8 cellular contexts compared by ENCODE assay signal in genomic region chr12:55830601-55831406, GRCh38. TPM values are rescaled to one million over a fixed set of nuclear protein-coding genes. Genes with fewer than 3 reads are reported as not detected.
DNase-seq lines count a peak whose midpoint lies in the region; ATAC-seq and TF ChIP-seq lines count a peak whose summit lies in the region.

No MANE protein-coding gene starts in this region.

- H3K27ac ChIP-seq in urinary bladder (ENCODE audit: low read depth), result peak overlapping the region; percentile 93

- ATAC-seq in Right ventricle myocardium inferior (peak; percentile 64), omental fat pad (ENCODE audit: low FRiP score) (peak; percentile 34), GM19023 (IDR thresholded peaks at IDR 0.05; ENCODE audit: unreplicated experiment) (no peak)

- 3% methylated on average over 23 of the region's 23 CpGs for WGBS in urinary bladder

- H3K36me3 ChIP-seq in HAP-1 (replicated peaks), result peaks cover 4% of the 10 kb centered on the region
- no peaks in the 10 kb centered on the region for H3K36me3 ChIP-seq in urinary bladder (ENCODE audit: insufficient read depth)

- H3K4me1 ChIP-seq in HAP-1 (peaks cover 21% of the 10 kb centered on the region), urinary bladder (ENCODE audit: insufficient read depth) (peaks cover 6% of the 10 kb centered on the region)

- no peak for TF ChIP-seq CTCF in omental fat pad (IDR thresholded peaks at IDR 0.05)

- in situ Hi-C loops in HAP-1 (cut with MboI; ENCODE audit: low sequenced_read_pairs), result no loop called here

- H3K4me3 ChIP-seq in HAP-1 (peak overlapping the region; percentile 79), urinary bladder (ENCODE audit: low read depth, low read length) (peak overlapping the region; percentile 82)

- H3K27me3 ChIP-seq in HAP-1 (ENCODE audit: low read depth), result no peaks in the 10 kb centered on the region

- no peaks in the 10 kb centered on the region for H3K9me3 ChIP-seq in HAP-1

- DNase-seq in AG08395 (ENCODE audit: low spot score) (peak; percentile 76), HAP-1 (ENCODE audit: low spot score in 2 of 2) (peak; percentile 38 to 73), RPMI7951 (ENCODE audit: low read depth) (peak; percentile 60), Right ventricle myocardium inferior (ENCODE audit: missing footprints) (peak; percentile 88), omental fat pad (ENCODE audit: low spot score) (no peak)
- peak; percentile 30 for DNase-seq in activated naive CD8-positive, alpha-beta T cell treated with anti-CD3 and anti-CD28 coated beads, Interleukin-2, amount 50 U/mL, for 16 hours (ENCODE audit: low read depth, low spot score)

- intact Hi-C loops in Right ventricle myocardium inferior (cut with DNase I), result no loop called here

RNA-seq across cellular contexts. Expression of gene DNAJC14, which starts 1.4 kb away (rescaled TPM):
- 26.0 and 30.8 TPM in 2 replicates for total RNA-seq in RPMI7951 (2014; rRNA removed; shearing (Covaris generic))
- total RNA-seq in Right ventricle myocardium inferior (18.3 TPM), omental fat pad (10 to 100 TPM; 37.2 to 46.7 (median 42.3) TPM), urinary bladder (24.6 TPM)
- 26.2 TPM for polyA plus RNA-seq in urinary bladder

RNA-seq across cellular contexts. Expression of gene MMP19, which starts 11.9 kb away (rescaled TPM):
- 4.2 and 4.4 TPM in 2 replicates for total RNA-seq in RPMI7951 (2014; rRNA removed; shearing (Covaris generic))
- total RNA-seq in Right ventricle myocardium inferior, result 2.9 TPM
- total RNA-seq in omental fat pad, result 100 to 1,000 TPM in 3 of 4 donors, 10 to 100 TPM in 1; 35.0 to 616 (median 308) TPM
- 4.3 TPM for total RNA-seq in urinary bladder
- polyA plus RNA-seq in urinary bladder, result 21.8 TPM

RNA-seq across cellular contexts. Expression of gene ORMDL2, which starts 13.0 kb away (rescaled TPM):
- 25.5 and 37.1 TPM in 2 replicates for total RNA-seq in RPMI7951 (2014; rRNA removed; shearing (Covaris generic))
- total RNA-seq in Right ventricle myocardium inferior, result 17.3 TPM
- 10 to 100 TPM; 24.6 to 34.2 (median 28.6) TPM for total RNA-seq in omental fat pad
- 8.4 TPM for total RNA-seq in urinary bladder
- 37.3 TPM for polyA plus RNA-seq in urinary bladder

RNA-seq across cellular contexts. Expression of gene SARNP, which starts 13.3 kb away (rescaled TPM):
- 110 and 137 TPM in 2 replicates for total RNA-seq in RPMI7951 (2014; rRNA removed; shearing (Covaris generic))
- total RNA-seq in Right ventricle myocardium inferior (50.2 TPM), omental fat pad (10 to 100 TPM; 43.8 to 62.7 (median 52.5) TPM), urinary bladder (86.2 TPM)
- polyA plus RNA-seq in urinary bladder, result 76.0 TPM
